Comparison of ENCODE assay signal across 21 cellular contexts in genomic region chr5:74401566-74402320, GRCh38.
DNase-seq lines count a peak whose midpoint lies in the region; ATAC-seq and TF ChIP-seq lines count a peak whose summit lies in the region.
"Had no signal": no experiment of that assay in that cellular context is flagged by ENCODE, and none has a peak within 500 bp of the region (broad histone marks: within the 10 kb centered on the region; RNA-seq: fewer than 3 reads in every experiment).

No MANE protein-coding gene starts in this region.

- no peaks in the 10 kb centered on the region for H3K9me2 ChIP-seq in hepatocyte (replicated peaks; ENCODE audit: insufficient read depth)

- DNase-seq in HT1080 (ENCODE audit: low read depth) (peak; percentile 43), amniotic epithelial cell (ENCODE audit: low read depth) (peak; percentile 67), hepatocyte (ENCODE audit: low spot score) (no peak), osteoblast (ENCODE audit: insufficient read length, low spot score, missing footprints) (peak; percentile 65), CD14-positive monocyte (ENCODE audit: low spot score) (no peak), suprapubic skin (ENCODE audit: low spot score in 2 of 2) (no peak)
- DNase-seq: activated naive CD8-positive, alpha-beta T cell treated with anti-CD3 and anti-CD28 coated beads, Interleukin-2, amount 10 ng/mL, durations not matched to agents 7 days and 5 days; Calu3; cortex of kidney; foreskin keratinocyte; NCI-H1436; NCI-H2171; stimulated activated CD4-positive, alpha-beta T cell treated with anti-CD3 and anti-CD28 coated beads, Interleukin-12 subunit alpha, Interleukin-12 subunit beta, amount 100 ng/mL, for 4 hours; SW 1271 had no signal

- H3K36me3 ChIP-seq in hepatocyte (replicated peaks; ENCODE audit: insufficient read depth, low read depth) = no peaks in the 10 kb centered on the region
- no peaks in the 10 kb centered on the region for H3K36me3 ChIP-seq in osteoblast (ENCODE audit: insufficient read depth, low read length)
- H3K36me3 ChIP-seq in suprapubic skin = no peaks in the 10 kb centered on the region

- H3K4me2 ChIP-seq in hepatocyte = no peak overlapping the region
- no peak overlapping the region for H3K4me2 ChIP-seq in osteoblast (ENCODE audit: insufficient read depth, low read length)

- H3K4me1 Mint-ChIP-seq in CD14-positive monocyte = peaks cover 3% of the 10 kb centered on the region
- H3K4me1 Mint-ChIP-seq: activated naive CD8-positive, alpha-beta T cell treated with anti-CD3 and anti-CD28 coated beads, Interleukin-2, amount 10 ng/mL, durations not matched to agents 7 days and 5 days; activated T-helper 17 cell treated with anti-CD3 and anti-CD28 coated beads, Interleukin-2, amount 50 U/mL, for 72 hours; B cell; memory B cell had no signal

- no peak for TF ChIP-seq POLR2A in suprapubic skin (IDR thresholded peaks at IDR 0.05)

- no peaks in the 10 kb centered on the region for H4K20me1 ChIP-seq in hepatocyte (ENCODE audit: insufficient read depth, poor library complexity, severe bottlenecking)
- no peaks in the 10 kb centered on the region for H4K20me1 ChIP-seq in osteoblast (ENCODE audit: insufficient read depth, low read length)

- peaks cover 3 to 9% (median 6%) of the 10 kb centered on the region in 7 donors for H3K9me3 Mint-ChIP-seq in CD14-positive monocyte
- H3K9me3 Mint-ChIP-seq: activated naive CD8-positive, alpha-beta T cell treated with anti-CD3 and anti-CD28 coated beads, Interleukin-2, amount 10 ng/mL, durations not matched to agents 7 days and 5 days; activated T-helper 17 cell treated with anti-CD3 and anti-CD28 coated beads, Interleukin-2, amount 50 U/mL, for 72 hours had no signal

- H3K79me2 ChIP-seq in hepatocyte (no peaks in the 10 kb centered on the region), osteoblast (ENCODE audit: insufficient read depth, low read length) (no peaks in the 10 kb centered on the region)

- 74% methylated on average over 5 of the region's 5 CpGs for WGBS in hepatocyte (ENCODE audit: low lambda C conversion rate, missing lambda C conversion rate)
- 94% methylated on average over 5 of the region's 5 CpGs for WGBS in suprapubic skin

- no peak for ATAC-seq in GM18909 (IDR thresholded peaks at IDR 0.05; ENCODE audit: poor library complexity, unreplicated experiment)
- no peak for ATAC-seq in HG03196 (IDR thresholded peaks at IDR 0.05; ENCODE audit: unreplicated experiment)
- ATAC-seq: activated T-helper 17 cell treated with anti-CD3 and anti-CD28 coated beads, Interleukin-2, amount 50 U/mL, for 72 hours; foreskin keratinocyte; HCT116; Right ventricle myocardium inferior had no signal

- H3K4me1 ChIP-seq in hepatocyte (ENCODE audit: insufficient read depth) (peaks cover 13% of the 10 kb centered on the region), osteoblast (ENCODE audit: insufficient read depth, low read length) (peaks cover 17% of the 10 kb centered on the region), suprapubic skin (no peaks in the 10 kb centered on the region)

- H2AFZ ChIP-seq in hepatocyte = no peak overlapping the region
- H2AFZ ChIP-seq in osteoblast (ENCODE audit: low read length) = peak overlapping the region; percentile 0

- peaks cover 0 to 3% of the 10 kb centered on the region in 2 donors for H3K36me3 Mint-ChIP-seq in CD14-positive monocyte
- H3K36me3 Mint-ChIP-seq: activated naive CD8-positive, alpha-beta T cell treated with anti-CD3 and anti-CD28 coated beads, Interleukin-2, amount 10 ng/mL, durations not matched to agents 7 days and 5 days; memory B cell had no signal

- no peak for TF ChIP-seq EP300 in suprapubic skin (IDR thresholded peaks at IDR 0.05)

- intact Hi-C loops in CD14-positive monocyte (cut with micrococcal nuclease) = no loop called here

- H3K4me3 ChIP-seq in hepatocyte = no peak overlapping the region
- no peak overlapping the region for H3K4me3 ChIP-seq in osteoblast (ENCODE audit: insufficient read depth, low read length)
- no peak overlapping the region for H3K4me3 ChIP-seq in suprapubic skin

- peaks cover 0 to 1% (median 0%) of the 10 kb centered on the region in 3 donors for H3K27me3 Mint-ChIP-seq in CD14-positive monocyte (ENCODE audit: low read depth in 3 of 3)

- H3K27me3 ChIP-seq in hepatocyte (no peaks in the 10 kb centered on the region), osteoblast (ENCODE audit: insufficient read depth, low read length) (no peaks in the 10 kb centered on the region), suprapubic skin (no peaks in the 10 kb centered on the region)
- H3K27me3 ChIP-seq: foreskin keratinocyte had no signal

- H3K9me3 ChIP-seq in hepatocyte (ENCODE audit: low read depth) (no peaks in the 10 kb centered on the region), osteoblast (ENCODE audit: low read depth, low read length) (no peaks in the 10 kb centered on the region), suprapubic skin (no peaks in the 10 kb centered on the region)

- H3K27ac Mint-ChIP-seq in CD14-positive monocyte = no peak overlapping the region
- H3K27ac Mint-ChIP-seq: activated naive CD8-positive, alpha-beta T cell treated with anti-CD3 and anti-CD28 coated beads, Interleukin-2, amount 10 ng/mL, durations not matched to agents 7 days and 5 days; activated T-helper 17 cell treated with anti-CD3 and anti-CD28 coated beads, Interleukin-2, amount 50 U/mL, for 72 hours; B cell; memory B cell had no signal

- no peak for TF ChIP-seq CTCF in hepatocyte (IDR thresholded peaks at IDR 0.05; ENCODE audit: poor library complexity)
- no peak for TF ChIP-seq CTCF in osteoblast (IDR thresholded peaks at IDR 0.05; ENCODE audit: extremely low read depth, low read depth, low read length)
- no peak for TF ChIP-seq CTCF in CD14-positive monocyte (IDR thresholded peaks at IDR 0.05)
- TF ChIP-seq CTCF in suprapubic skin (IDR thresholded peaks at IDR 0.05) = no peak

- no peak overlapping the region for H3K4me3 Mint-ChIP-seq in CD14-positive monocyte
- H3K4me3 Mint-ChIP-seq: activated naive CD8-positive, alpha-beta T cell treated with anti-CD3 and anti-CD28 coated beads, Interleukin-2, amount 10 ng/mL, durations not matched to agents 7 days and 5 days; activated T-helper 17 cell treated with anti-CD3 and anti-CD28 coated beads, Interleukin-2, amount 50 U/mL, for 72 hours; B cell; memory B cell had no signal

- H3K27ac ChIP-seq in hepatocyte (peak overlapping the region; percentile 31), osteoblast (ENCODE audit: low read depth, low read length) (no peak overlapping the region), suprapubic skin (no peak overlapping the region)
- H3K27ac ChIP-seq: foreskin keratinocyte had no signal

Comparison
In these comparisons a context has a peak if more than half of its experiments do, and no peak if none do; other contexts are left out.
1. DNase-seq: peak in HT1080 (single experiment), amniotic epithelial cell (single experiment) and osteoblast (single experiment); none in hepatocyte (single experiment), CD14-positive monocyte (single experiment) and suprapubic skin (0 of 2).